Comparison of ENCODE assay signal across 16 cellular contexts in genomic region chr17:17582372-17582771, GRCh38. TPM values are rescaled to one million over a fixed set of nuclear protein-coding genes. Genes with fewer than 3 reads are reported as not detected.
DNase-seq lines count a peak whose midpoint lies in the region; ATAC-seq and TF ChIP-seq lines count a peak whose summit lies in the region.
"Had no signal": no experiment of that assay in that cellular context is flagged by ENCODE, and none has a peak within 500 bp of the region (broad histone marks: within the 10 kb centered on the region; RNA-seq: fewer than 3 reads in every experiment).

No MANE protein-coding gene starts in this region.

- H3F3A ChIP-seq in GM23248 (ENCODE audit: insufficient read depth) = 0 out of 2 replicates have a peak, but pooled peaks cover 3% of the 10 kb centered on the region

- peak overlapping the region; percentile 24 to 61 (median 54) for H3K4me3 ChIP-seq in right lobe of liver
- no peak overlapping the region for H3K4me3 ChIP-seq in subcutaneous abdominal adipose tissue (ENCODE audit: low read depth in 1 of 5, low read length in 5 of 5)
- H3K4me3 ChIP-seq in GM23248 = no peak overlapping the region
- H3K4me3 ChIP-seq: A549, GM12878, HAP-1 had no signal

- H3K4me1 Mint-ChIP-seq in effector memory CD8-positive, alpha-beta T cell (ENCODE audit: low read depth in 2 of 2) = no peaks in the 10 kb centered on the region
- H3K4me1 Mint-ChIP-seq: CD4-positive, alpha-beta memory T cell had no signal

- no peaks in the 10 kb centered on the region for H3K9me3 ChIP-seq in right lobe of liver
- no peaks in the 10 kb centered on the region for H3K9me3 ChIP-seq in subcutaneous abdominal adipose tissue (ENCODE audit: control insufficient read depth in 5 of 5, low read length in 5 of 5)
- no peaks in the 10 kb centered on the region for H3K9me3 ChIP-seq in GM23248 (ENCODE audit: low read depth)
- H3K9me3 ChIP-seq: A549, BE2C, HAP-1 had no signal

- TF ChIP-seq POLR2A in right lobe of liver (IDR thresholded peaks at IDR 0.05) = peak; percentile 79

- CTCF ChIA-PET in RWPE1 (lab: Yijun Ruan, JAX) = interaction anchor here (0.6 to 0.7 kb wide), 2 partner anchors 295 to 350 kb away, joined by 3 to 4 read pairs; no protein-coding TSS in a partner anchor

- peak; percentile 20 for ATAC-seq in esophagus mucosa
- ATAC-seq in right lobe of liver = peak; percentile 60 to 77 (median 72)
- no peak for ATAC-seq in effector memory CD8-positive, alpha-beta T cell (replicated peaks)
- ATAC-seq: A549, GM12878 had no signal

- no peak overlapping the region for H2AFZ ChIP-seq in GM23248

- H3K4me2 ChIP-seq in GM23248 (ENCODE audit: unreplicated experiment) = no peak overlapping the region
- H3K4me2 ChIP-seq: A549 had no signal

- no peak for DNase-seq in RWPE1 (ENCODE audit: low spot score)
- peak in 2 of 3 donors; percentile 81 to 86 for DNase-seq in right lobe of liver
- no peak for DNase-seq in effector memory CD8-positive, alpha-beta T cell
- DNase-seq in T-helper 2 cell = no peak
- no peak for DNase-seq in GM23248
- DNase-seq: BE2C; CD4-positive, alpha-beta memory T cell; DMS79; HFFc6 had no signal

- H3K27me3 ChIP-seq in right lobe of liver (no peaks in the 10 kb centered on the region), subcutaneous abdominal adipose tissue (ENCODE audit: control insufficient read depth in 5 of 5, insufficient read depth in 4 of 5, low read length in 5 of 5) (no peaks in the 10 kb centered on the region), GM23248 (replicated peaks; ENCODE audit: insufficient read depth) (no peaks in the 10 kb centered on the region)
- H3K27me3 ChIP-seq: BE2C had no signal

- H3K4me3 Mint-ChIP-seq in effector memory CD8-positive, alpha-beta T cell = no peak overlapping the region
- H3K4me3 Mint-ChIP-seq: CD4-positive, alpha-beta memory T cell; HFFc6 had no signal

- peaks cover 0 to 38% (median 12%) of the 10 kb centered on the region in 4 donors for H3K4me1 ChIP-seq in right lobe of liver
- peaks cover 18 to 56% (median 43%) of the 10 kb centered on the region in 5 donors for H3K4me1 ChIP-seq in subcutaneous abdominal adipose tissue (ENCODE audit: control insufficient read depth in 5 of 5, insufficient read depth in 5 of 5, low read length in 5 of 5)
- H3K4me1 ChIP-seq in GM23248 (ENCODE audit: insufficient read depth) = peaks cover under 1% of the 10 kb centered on the region
- H3K4me1 ChIP-seq: BE2C, HAP-1 had no signal

- H3K27ac ChIP-seq in RWPE1 (peak overlapping the region; percentile 35; the same call in 1 of the 2 replicates), right lobe of liver (peak overlapping the region; percentile 71 to 94 (median 91)), subcutaneous abdominal adipose tissue (ENCODE audit: low read depth, low read length) (peak overlapping the region; percentile 99), GM23248 (no peak overlapping the region)
- H3K27ac ChIP-seq: A549, C4-2B, HL-60 had no signal

- H3K27ac Mint-ChIP-seq in effector memory CD8-positive, alpha-beta T cell = no peak overlapping the region
- H3K27ac Mint-ChIP-seq: CD4-positive, alpha-beta memory T cell; HFFc6 had no signal

- H3K36me3 ChIP-seq in right lobe of liver (no peaks in the 10 kb centered on the region), subcutaneous abdominal adipose tissue (ENCODE audit: control insufficient read depth in 5 of 5, insufficient read depth in 5 of 5, low read length in 5 of 5) (no peaks in the 10 kb centered on the region), GM23248 (ENCODE audit: low read depth) (no peaks in the 10 kb centered on the region)
- H3K36me3 ChIP-seq: BE2C, HAP-1 had no signal

- H4K20me1 ChIP-seq in GM23248 (ENCODE audit: insufficient read depth) = no peaks in the 10 kb centered on the region

- in situ Hi-C loops in GM23248 (cut with MboI) = no loop called here

- no peak for TF ChIP-seq CTCF in RWPE1 (conservative IDR thresholded peaks at IDR 0.05; ENCODE audit: low read depth)
- no peak for TF ChIP-seq CTCF in right lobe of liver (IDR thresholded peaks at IDR 0.05)

- peak overlapping the region in 3 of 5 donors; percentile 54 to 88 (median 59) for H3K9ac ChIP-seq in subcutaneous abdominal adipose tissue (ENCODE audit: low read length in 5 of 5)
- H3K9ac ChIP-seq in GM23248 = no peak overlapping the region

- intact Hi-C loops in right lobe of liver (cut with DNase I) = no loop called here

- H3K36me3 Mint-ChIP-seq in effector memory CD8-positive, alpha-beta T cell (ENCODE audit: insufficient read depth) = peaks cover 5% of the 10 kb centered on the region
- H3K36me3 Mint-ChIP-seq: CD4-positive, alpha-beta memory T cell had no signal

- no peaks in the 10 kb centered on the region for H3K27me3 Mint-ChIP-seq in effector memory CD8-positive, alpha-beta T cell
- H3K27me3 Mint-ChIP-seq: CD4-positive, alpha-beta memory T cell had no signal

- POLR2A ChIA-PET in RWPE1 (lab: Yijun Ruan, JAX; ENCODE audit: low non-redundant PET) = no interaction called here

- peaks cover 11% of the 10 kb centered on the region; the same call in 1 of the 2 replicates for H3K79me2 ChIP-seq in GM23248 (ENCODE audit: insufficient read depth)

- no peaks in the 10 kb centered on the region for H3K9me2 ChIP-seq in GM23248 (ENCODE audit: insufficient read depth)

- H3K9me3 Mint-ChIP-seq in effector memory CD8-positive, alpha-beta T cell = no peaks in the 10 kb centered on the region
- H3K9me3 Mint-ChIP-seq: CD4-positive, alpha-beta memory T cell; HFFc6 had no signal

- 0% methylated on average over 1 of the region's 6 CpGs for WGBS in right lobe of liver (ENCODE audit: insufficient coverage, low coverage, low lambda C conversion rate, missing lambda C conversion rate)
- WGBS in GM23248 (ENCODE audit: low coverage in 1 of 2, low lambda C conversion rate in 2 of 2, missing lambda C conversion rate in 2 of 2), 2 experiments = 90 to 95% methylated on average over 6 of the region's 6 CpGs

RNA-seq across cellular contexts. Expression of gene PEMT, which starts 9.1 kb away (rescaled TPM):
- total RNA-seq in esophagus mucosa (29.5 TPM), right lobe of liver (100 to 1,000 TPM in 5 of 6 experiments, 10 to 100 TPM in 1; 92.4 to 184 (median 170) TPM)
- total RNA-seq in GM23248 (2014; rRNA removed; shearing (Covaris generic)) = 53.0 and 62.0 TPM in 2 replicates
- 60.4 and 68.7 TPM in 2 replicates for polyA plus RNA-seq in GM23248 (2016; fragmentation: Nextera tagmentation; extraction: Ambion mirVana)

Comparison
In these comparisons a context has a peak if more than half of its experiments do, and no peak if none do; other contexts are left out.
1. DNase-seq: peak in right lobe of liver (2 of 3); none in RWPE1 (single experiment), effector memory CD8-positive, alpha-beta T cell (0 of 3), T-helper 2 cell (0 of 5) and GM23248 (single experiment).
2. H3K4me3 ChIP-seq: peak in right lobe of liver (3 of 3); none in subcutaneous abdominal adipose tissue (0 of 5) and GM23248 (single experiment).